Comparison of ENCODE assay signal across 8 cellular contexts in the genomic region with DNA sequence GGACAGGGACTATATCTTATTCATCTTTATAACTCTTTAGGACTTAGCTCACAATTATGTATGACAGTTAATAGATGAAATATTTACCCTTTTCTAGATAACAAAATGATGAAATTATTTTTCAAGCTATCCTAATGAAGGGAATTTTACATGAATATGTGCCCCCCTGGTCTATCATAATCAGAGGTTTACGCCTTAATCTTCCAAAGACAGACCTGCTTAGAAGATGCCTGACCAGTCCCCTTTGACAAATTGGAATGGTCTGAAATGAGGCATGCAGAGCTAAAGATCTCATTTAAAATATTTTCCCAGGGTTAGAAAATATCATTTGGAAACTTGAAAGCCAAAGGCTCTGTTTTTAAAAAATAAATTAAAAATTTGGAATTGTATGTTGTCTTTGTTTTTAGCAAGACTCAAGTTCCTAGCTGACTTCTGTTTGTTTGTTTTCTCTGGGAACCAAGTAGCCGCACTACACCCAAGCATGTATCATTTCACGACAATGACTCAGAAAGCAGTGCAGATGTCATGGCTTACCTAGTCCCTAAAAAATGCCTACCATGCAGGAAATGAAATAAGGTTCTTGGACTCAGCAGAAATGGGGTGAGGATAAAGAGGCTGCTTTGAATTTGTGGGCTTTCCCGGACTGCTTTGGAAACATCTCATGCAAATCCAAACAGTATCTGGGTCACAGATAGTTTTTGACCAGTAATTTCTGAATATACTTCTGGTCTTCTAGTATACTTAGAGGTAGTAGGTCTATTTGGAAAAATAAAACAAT.
A peak's percentile ranks its signal among the peaks of the same experiment; 100 is the strongest.
DNase-seq lines count a peak whose midpoint lies in the region; ATAC-seq and TF ChIP-seq lines count a peak whose summit lies in the region.

No MANE protein-coding gene starts in this region.

- H3K27ac ChIP-seq in angular gyrus (ENCODE audit: low read depth, low read length) (peak overlapping the region; percentile 14), WERI-Rb-1 (no peak overlapping the region)

- H3K4me3 ChIP-seq in mucosa of descending colon (no peak overlapping the region), WERI-Rb-1 (ENCODE audit: low read depth, low read length) (no peak overlapping the region)

- ATAC-seq in GM19468 (IDR thresholded peaks at IDR 0.05; ENCODE audit: extremely low read depth, unreplicated experiment), result peak; percentile 59
- peak; percentile 76 for ATAC-seq in HG03469 (IDR thresholded peaks at IDR 0.05; ENCODE audit: unreplicated experiment)
- peak; percentile 67 for ATAC-seq in mucosa of descending colon
- no peak for ATAC-seq in left colon

- DNase-seq in EH (ENCODE audit: low read depth) (peak; percentile 98), mucosa of descending colon (no peak), WERI-Rb-1 (no peak), NOMO-1 treated with DMSO at 0.1 percent for 48 hours (lab: John Stamatoyannopoulos, UW; ENCODE audit: unreplicated experiment) (no peak), left colon (no peak)

- H3K27me3 ChIP-seq in WERI-Rb-1 (ENCODE audit: insufficient read depth, low read depth, severe bottlenecking), result no peaks in the 10 kb centered on the region

- H3K4me1 ChIP-seq in mucosa of descending colon (ENCODE audit: low read depth), result no peaks in the 10 kb centered on the region

- H3K36me3 ChIP-seq in mucosa of descending colon (ENCODE audit: low read depth), result no peaks in the 10 kb centered on the region
- no peaks in the 10 kb centered on the region for H3K36me3 ChIP-seq in WERI-Rb-1

- no peak for TF ChIP-seq CTCF in mucosa of descending colon (IDR thresholded peaks at IDR 0.05)
- no peak for TF ChIP-seq CTCF in WERI-Rb-1 (IDR thresholded peaks at IDR 0.05; ENCODE audit: low read depth, low read length)

- H3K9me3 ChIP-seq in mucosa of descending colon (no peaks in the 10 kb centered on the region), WERI-Rb-1 (ENCODE audit: severe bottlenecking) (no peaks in the 10 kb centered on the region)

- intact Hi-C loops in mucosa of descending colon (cut with DNase I, micrococcal nuclease), result no loop called here
- intact Hi-C loops in left colon (cut with DNase I, micrococcal nuclease), result no loop called here
